ENCODE assay signal across 32 cellular contexts in the genomic region with DNA sequence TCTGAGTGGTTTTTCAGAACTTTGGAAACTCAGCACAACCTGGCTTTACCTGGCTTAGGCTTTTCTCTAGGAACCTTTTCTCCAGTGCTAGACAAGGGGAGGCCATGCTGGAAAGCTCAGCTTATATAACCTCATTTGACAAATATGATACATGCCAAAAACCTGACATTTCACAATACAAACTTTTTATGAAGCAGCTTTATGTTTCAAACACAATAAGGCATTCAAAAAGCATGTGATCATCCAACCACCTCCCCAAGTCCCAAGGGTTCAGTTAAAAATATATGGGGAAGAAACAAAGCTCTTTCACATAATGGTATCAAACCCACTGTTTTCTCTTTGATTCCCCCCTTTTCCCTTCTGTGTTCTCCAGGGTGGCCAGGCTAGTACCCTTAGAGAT.
"Had no signal": no experiment of that assay in that cellular context is flagged by ENCODE, and none has a peak within 500 bp of the region (broad histone marks: within the 10 kb centered on the region; RNA-seq: fewer than 3 reads in every experiment).

No MANE protein-coding gene starts in this region.

- H3K4me1 ChIP-seq: adrenal gland, body of pancreas, gastroesophageal sphincter, parathyroid adenoma, psoas muscle, right atrium auricular region, spleen had no signal

- H2AFZ ChIP-seq: parathyroid adenoma had no signal

- H3K27ac ChIP-seq: adrenal gland, body of pancreas, cardiac muscle cell, coronary artery, dorsolateral prefrontal cortex, gastroesophageal sphincter, parathyroid adenoma, psoas muscle, right atrium auricular region, spleen, tibial nerve had no signal

- H3K4me3 ChIP-seq: adrenal gland, body of pancreas, cardiac muscle cell, coronary artery, dorsolateral prefrontal cortex, gastroesophageal sphincter, psoas muscle, right atrium auricular region, spleen, tibial nerve had no signal

- H3K27me3 ChIP-seq: adrenal gland, body of pancreas, cardiac muscle cell, dorsolateral prefrontal cortex, gastroesophageal sphincter, right atrium auricular region, spleen, tibial nerve had no signal

- H3K9me3 ChIP-seq: adrenal gland, body of pancreas, gastroesophageal sphincter, psoas muscle, right atrium auricular region, spleen, tibial nerve had no signal

- DNase-seq: activated CD4-positive, alpha-beta T cell treated with anti-CD3 and anti-CD28 coated beads for 1 hour; activated CD4-positive, alpha-beta T cell treated with anti-CD3 and anti-CD28 coated beads, Interleukin-2, amount 10 ng/mL, durations not matched to agents 7 days and 5 days; activated CD8-positive, alpha-beta T cell treated with anti-CD3 and anti-CD28 coated beads, Interleukin-2, amount 10 ng/mL, durations not matched to agents 7 days and 5 days; activated naive CD4-positive, alpha-beta T cell; activated T-cell treated with anti-CD3 and anti-CD28 coated beads for 4 hours; activated T-cell treated with anti-CD3 and anti-CD28 coated beads, Interleukin-2, amount 50 U/mL, for 72 hours; adrenal gland; aorta; body of pancreas; cerebellar nuclear complex; dorsolateral prefrontal cortex; effector memory CD8-positive, alpha-beta T cell; erythroblast; head of caudate nucleus; hypothalamus; immature natural killer cell; midbrain; naive thymus-derived CD4-positive, alpha-beta T cell; nucleus accumbens; psoas muscle; spleen; stimulated activated naive CD4-positive, alpha-beta T cell treated with Interleukin-2 at 50 U/mL for 16 hours; T-helper 17 cell; T1000 had no signal

- H3K9ac ChIP-seq: parathyroid adenoma had no signal

- H3K36me3 ChIP-seq: adrenal gland, cardiac muscle cell, gastroesophageal sphincter, right atrium auricular region, spleen, tibial nerve had no signal

- ATAC-seq: activated CD8-positive, alpha-beta T cell treated with anti-CD3 and anti-CD28 coated beads, Interleukin-2, amount 10 ng/mL, durations not matched to agents 7 days and 5 days; activated naive CD4-positive, alpha-beta T cell treated with anti-CD3 and anti-CD28 coated beads, Interleukin-2, amount 50 U/mL, for 72 hours; activated T-cell treated with anti-CD3 and anti-CD28 coated beads, Interleukin-2, amount 50 U/mL, for 72 hours; body of pancreas; effector memory CD8-positive, alpha-beta T cell; gastroesophageal sphincter; naive thymus-derived CD4-positive, alpha-beta T cell; psoas muscle; T-helper 17 cell; WTC11 had no signal

- H3K79me2 ChIP-seq: parathyroid adenoma had no signal
